In genomic region chr6:155709262-155709661, GRCh38 we compare ENCODE assay signal across 22 cellular contexts.
"Had no signal": no experiment of that assay in that cellular context is flagged by ENCODE, and none has a peak within 500 bp of the region (broad histone marks: within the 10 kb centered on the region; RNA-seq: fewer than 3 reads in every experiment).

No MANE protein-coding gene starts in this region.

- H3K4me3 ChIP-seq: SJSA1, SK-N-MC had no signal

- H3K27ac Mint-ChIP-seq: IgD-negative memory B cell had no signal

- H3K27ac ChIP-seq: SJSA1, SK-N-MC had no signal

- H3K27me3 ChIP-seq: SJSA1 had no signal

- H3K4me1 ChIP-seq: SJSA1 had no signal

- H3K4me3 Mint-ChIP-seq: IgD-negative memory B cell had no signal

- H3K36me3 ChIP-seq: SJSA1 had no signal

- H3K36me3 Mint-ChIP-seq: IgD-negative memory B cell had no signal

- H3K4me1 Mint-ChIP-seq: IgD-negative memory B cell had no signal

- FAIRE-seq: HepG2, RCC 7860 had no signal

- H3K9me3 ChIP-seq: SJSA1 had no signal

- DNase-seq: KBM-7, MV-4-11, NCI-H1048, NCI-H1105, NCI-H1417, NCI-H1436 treated with DMSO at 0.1 percent for 48 hours, NCI-H187, NCI-H2029, NCI-H2081 treated with DMSO at 0.1 percent for 48 hours, NCI-H2171, NCI-H345, NCI-H524, NCI-H526 treated with DMSO at 0.1 percent for 48 hours, NCI-H774, Right ventricle myocardium superior, RPMI8226, SIG-M5 had no signal
